ENCODE assay signal across 1 cellular context in the genomic region with DNA sequence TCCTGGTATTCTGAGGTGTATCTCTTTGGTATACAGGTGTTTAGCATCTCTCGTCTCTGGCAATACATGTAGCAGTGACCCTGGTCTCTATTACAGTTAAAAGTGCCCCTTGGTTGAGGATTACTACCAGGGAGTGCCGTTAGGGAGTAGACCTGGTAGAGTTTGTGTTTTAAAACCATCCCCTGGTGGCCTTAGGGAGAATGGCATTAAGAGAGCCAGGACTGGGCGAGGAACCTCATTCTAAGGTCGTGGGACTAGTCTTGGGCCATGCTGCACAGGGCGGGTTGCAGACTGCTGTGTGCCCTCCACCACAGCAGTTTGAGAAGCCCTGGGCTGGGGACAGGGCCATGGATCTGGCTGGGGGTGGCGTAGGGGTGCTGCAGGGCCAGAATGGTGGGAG.
TF ChIP-seq lines count a peak whose summit lies in the region.

No MANE protein-coding gene starts in this region.

TF ChIP-seq in HepG2, 621 proteins besides CTCF, POLR2A, EP300 and RAD21:
- TF ChIP-seq, protein P1, sequence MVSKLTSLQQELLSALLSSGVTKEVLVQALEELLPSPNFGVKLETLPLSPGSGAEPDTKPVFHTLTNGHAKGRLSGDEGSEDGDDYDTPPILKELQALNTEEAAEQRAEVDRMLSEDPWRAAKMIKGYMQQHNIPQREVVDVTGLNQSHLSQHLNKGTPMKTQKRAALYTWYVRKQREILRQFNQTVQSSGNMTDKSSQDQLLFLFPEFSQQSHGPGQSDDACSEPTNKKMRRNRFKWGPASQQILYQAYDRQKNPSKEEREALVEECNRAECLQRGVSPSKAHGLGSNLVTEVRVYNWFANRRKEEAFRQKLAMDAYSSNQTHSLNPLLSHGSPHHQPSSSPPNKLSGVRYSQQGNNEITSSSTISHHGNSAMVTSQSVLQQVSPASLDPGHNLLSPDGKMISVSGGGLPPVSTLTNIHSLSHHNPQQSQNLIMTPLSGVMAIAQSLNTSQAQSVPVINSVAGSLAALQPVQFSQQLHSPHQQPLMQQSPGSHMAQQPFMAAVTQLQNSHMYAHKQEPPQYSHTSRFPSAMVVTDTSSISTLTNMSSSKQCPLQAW (CRISPR knock-in tag; IDR thresholded peaks at IDR 0.05) = no peak
- no peak for TF ChIP-seq WIZ (CRISPR knock-in tag; IDR thresholded peaks at IDR 0.05)
- TF ChIP-seq GPN1 (CRISPR knock-in tag; IDR thresholded peaks at IDR 0.05; ENCODE audit: borderline replicate concordance) = no peak
- TF ChIP-seq, protein P2, sequence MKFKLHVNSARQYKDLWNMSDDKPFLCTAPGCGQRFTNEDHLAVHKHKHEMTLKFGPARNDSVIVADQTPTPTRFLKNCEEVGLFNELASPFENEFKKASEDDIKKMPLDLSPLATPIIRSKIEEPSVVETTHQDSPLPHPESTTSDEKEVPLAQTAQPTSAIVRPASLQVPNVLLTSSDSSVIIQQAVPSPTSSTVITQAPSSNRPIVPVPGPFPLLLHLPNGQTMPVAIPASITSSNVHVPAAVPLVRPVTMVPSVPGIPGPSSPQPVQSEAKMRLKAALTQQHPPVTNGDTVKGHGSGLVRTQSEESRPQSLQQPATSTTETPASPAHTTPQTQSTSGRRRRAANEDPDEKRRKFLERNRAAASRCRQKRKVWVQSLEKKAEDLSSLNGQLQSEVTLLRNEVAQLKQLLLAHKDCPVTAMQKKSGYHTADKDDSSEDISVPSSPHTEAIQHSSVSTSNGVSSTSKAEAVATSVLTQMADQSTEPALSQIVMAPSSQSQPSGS (CRISPR knock-in tag; IDR thresholded peaks at IDR 0.05) = no peak
- no peak for TF ChIP-seq XBP1 (CRISPR knock-in tag; IDR thresholded peaks at IDR 0.05)
- no peak for TF ChIP-seq ZBTB7B (CRISPR knock-in tag; IDR thresholded peaks at IDR 0.05)
- TF ChIP-seq ZNF337 (CRISPR knock-in tag; IDR thresholded peaks at IDR 0.05; ENCODE audit: borderline replicate concordance, low read depth) = no peak
- no peak for TF ChIP-seq ZNF12 (CRISPR knock-in tag; IDR thresholded peaks at IDR 0.05)
- TF ChIP-seq ZNF292 (CRISPR knock-in tag; IDR thresholded peaks at IDR 0.05; ENCODE audit: borderline replicate concordance, low read depth) = no peak
- TF ChIP-seq, protein P3, sequence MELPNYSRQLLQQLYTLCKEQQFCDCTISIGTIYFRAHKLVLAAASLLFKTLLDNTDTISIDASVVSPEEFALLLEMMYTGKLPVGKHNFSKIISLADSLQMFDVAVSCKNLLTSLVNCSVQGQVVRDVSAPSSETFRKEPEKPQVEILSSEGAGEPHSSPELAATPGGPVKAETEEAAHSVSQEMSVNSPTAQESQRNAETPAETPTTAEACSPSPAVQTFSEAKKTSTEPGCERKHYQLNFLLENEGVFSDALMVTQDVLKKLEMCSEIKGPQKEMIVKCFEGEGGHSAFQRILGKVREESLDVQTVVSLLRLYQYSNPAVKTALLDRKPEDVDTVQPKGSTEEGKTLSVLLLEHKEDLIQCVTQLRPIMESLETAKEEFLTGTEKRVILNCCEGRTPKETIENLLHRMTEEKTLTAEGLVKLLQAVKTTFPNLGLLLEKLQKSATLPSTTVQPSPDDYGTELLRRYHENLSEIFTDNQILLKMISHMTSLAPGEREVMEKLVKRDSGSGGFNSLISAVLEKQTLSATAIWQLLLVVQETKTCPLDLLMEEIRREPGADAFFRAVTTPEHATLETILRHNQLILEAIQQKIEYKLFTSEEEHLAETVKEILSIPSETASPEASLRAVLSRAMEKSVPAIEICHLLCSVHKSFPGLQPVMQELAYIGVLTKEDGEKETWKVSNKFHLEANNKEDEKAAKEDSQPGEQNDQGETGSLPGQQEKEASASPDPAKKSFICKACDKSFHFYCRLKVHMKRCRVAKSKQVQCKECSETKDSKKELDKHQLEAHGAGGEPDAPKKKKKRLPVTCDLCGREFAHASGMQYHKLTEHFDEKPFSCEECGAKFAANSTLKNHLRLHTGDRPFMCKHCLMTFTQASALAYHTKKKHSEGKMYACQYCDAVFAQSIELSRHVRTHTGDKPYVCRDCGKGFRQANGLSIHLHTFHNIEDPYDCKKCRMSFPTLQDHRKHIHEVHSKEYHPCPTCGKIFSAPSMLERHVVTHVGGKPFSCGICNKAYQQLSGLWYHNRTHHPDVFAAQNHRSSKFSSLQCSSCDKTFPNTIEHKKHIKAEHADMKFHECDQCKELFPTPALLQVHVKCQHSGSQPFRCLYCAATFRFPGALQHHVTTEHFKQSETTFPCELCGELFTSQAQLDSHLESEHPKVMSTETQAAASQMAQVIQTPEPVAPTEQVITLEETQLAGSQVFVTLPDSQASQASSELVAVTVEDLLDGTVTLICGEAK (IDR thresholded peaks at IDR 0.05) = no peak
- TF ChIP-seq, protein P3 (CRISPR knock-in tag; IDR thresholded peaks at IDR 0.05) = no peak
